Comparison of ENCODE assay signal across 1 cellular context in genomic region chr2:181955010-181955409, GRCh38.
TF ChIP-seq lines count a peak whose summit lies in the region.

No MANE protein-coding gene starts in this region.

TF ChIP-seq in GM23338, 12 proteins besides CTCF, POLR2A, EP300 and RAD21 (continued from another document):
- TF ChIP-seq ZNF462 (CRISPR knock-in tag; IDR thresholded peaks at IDR 0.05), result no peak
- no peak for TF ChIP-seq NANOG (IDR thresholded peaks at IDR 0.05; ENCODE audit: borderline replicate concordance)
- no peak for TF ChIP-seq ZNF114 (CRISPR knock-in tag; IDR thresholded peaks at IDR 0.05)
- no peak for TF ChIP-seq REST (IDR thresholded peaks at IDR 0.05; ENCODE audit: unreplicated experiment)
- TF ChIP-seq POLR2AphosphoS5 (IDR thresholded peaks at IDR 0.05; ENCODE audit: low read depth), result no peak
- no peak for TF ChIP-seq CREB1 (CRISPR knock-in tag; IDR thresholded peaks at IDR 0.05; ENCODE audit: low read depth)
- TF ChIP-seq STAT1 (IDR thresholded peaks at IDR 0.05; ENCODE audit: unreplicated experiment), result no peak
- no peak for TF ChIP-seq ETS1 (IDR thresholded peaks at IDR 0.05)
- TF ChIP-seq JUNB (IDR thresholded peaks at IDR 0.05; ENCODE audit: unreplicated experiment), result no peak
